Comparison of ENCODE assay signal across 7 cellular contexts in genomic region chr9:90915693-90916092, GRCh38.
A peak's percentile ranks its signal among the peaks of the same experiment; 100 is the strongest.
DNase-seq lines count a peak whose midpoint lies in the region; ATAC-seq and TF ChIP-seq lines count a peak whose summit lies in the region.

No MANE protein-coding gene starts in this region.

- H3K4me3 Mint-ChIP-seq in chondrocyte (ENCODE audit: unreplicated experiment): no peak overlapping the region

- peaks cover 4% of the 10 kb centered on the region for H3K9me3 Mint-ChIP-seq in chondrocyte (ENCODE audit: low read depth)

- no peak overlapping the region for H3K27ac Mint-ChIP-seq in chondrocyte (ENCODE audit: unreplicated experiment)

- no peaks in the 10 kb centered on the region for H3K9me3 ChIP-seq in vagina

- intact Hi-C loops in vagina (cut with DNase I): loop anchor here (5.0 to 10.0 kb wide), 2 partner anchors 512 to 759 kb away; no protein-coding TSS in a partner anchor

- peaks cover 15% of the 10 kb centered on the region for H3K4me1 ChIP-seq in vagina

- H3K36me3 ChIP-seq in vagina: no peaks in the 10 kb centered on the region

- TF ChIP-seq CTCF in GM12872 (IDR thresholded peaks at IDR 0.05; ENCODE audit: insufficient read depth, low read depth, low read length) (peak; percentile 53), NB4 (IDR thresholded peaks at IDR 0.05; ENCODE audit: low read depth, low read length) (peak; percentile 28), chondrocyte (IDR thresholded peaks at IDR 0.05) (peak; percentile 10), vagina (IDR thresholded peaks at IDR 0.05) (no peak)

- H3K27me3 Mint-ChIP-seq in chondrocyte (ENCODE audit: low read depth): no peaks in the 10 kb centered on the region

- peaks cover 21% of the 10 kb centered on the region for H3K4me1 Mint-ChIP-seq in chondrocyte (ENCODE audit: low read depth)

- no peaks in the 10 kb centered on the region for H3K27me3 ChIP-seq in vagina

- H3K27ac ChIP-seq in vagina: no peak overlapping the region

- no peak for ATAC-seq in HG03039 (IDR thresholded peaks at IDR 0.05; ENCODE audit: unreplicated experiment)
- ATAC-seq in GM19463 (IDR thresholded peaks at IDR 0.05; ENCODE audit: unreplicated experiment): no peak

- H3K4me3 ChIP-seq in NB4 (ENCODE audit: low read depth, low read length) (no peak overlapping the region), vagina (no peak overlapping the region)

- TF ChIP-seq POLR2A in NB4 (IDR thresholded peaks at IDR 0.05; ENCODE audit: extremely low read depth, insufficient read length) (no peak), vagina (IDR thresholded peaks at IDR 0.05) (no peak)

- H3K36me3 Mint-ChIP-seq in chondrocyte (ENCODE audit: low read depth): no peaks in the 10 kb centered on the region

- DNase-seq in NB4 (ENCODE audit: low read depth): peak; percentile 45
- DNase-seq in chondrocyte (ENCODE audit: low spot score): no peak
- peak; percentile 56 for DNase-seq in stimulated activated CD4-positive, alpha-beta T cell treated with anti-CD3 and anti-CD28 coated beads, Interleukin-1b, Interleukin-23, amount 100 ng/mL, for 48 hours
- no peak for DNase-seq in vagina (ENCODE audit: extremely low spot score in 2 of 2)

Comparison
In these comparisons a context has a peak if more than half of its experiments do, and no peak if none do; other contexts are left out.
1. CTCF ChIP-seq: peak in GM12872 (single experiment), NB4 (single experiment) and chondrocyte (single experiment); none in vagina (0 of 3).
2. DNase-seq: peak in NB4 (single experiment) and stimulated activated CD4-positive, alpha-beta T cell treated with anti-CD3 and anti-CD28 coated beads, Interleukin-1b, Interleukin-23, amount 100 ng/mL, for 48 hours (single experiment); none in chondrocyte (single experiment) and vagina (0 of 2).